Comparison of ENCODE assay signal across 16 cellular contexts in genomic region chr2:8132889-8133288, GRCh38.
"Had no signal": no experiment of that assay in that cellular context is flagged by ENCODE, and none has a peak within 500 bp of the region (broad histone marks: within the 10 kb centered on the region; RNA-seq: fewer than 3 reads in every experiment).

No MANE protein-coding gene starts in this region.

- H3K4me3 ChIP-seq: breast epithelium, esophagus muscularis mucosa, lower lobe of right lung, prostate gland, sigmoid colon, suprapubic skin, upper lobe of left lung had no signal

- H3K9me3 ChIP-seq: breast epithelium, esophagus muscularis mucosa, lower lobe of right lung, prostate gland, sigmoid colon, suprapubic skin, upper lobe of left lung had no signal

- DNase-seq: activated CD4-positive, alpha-beta memory T cell treated with anti-CD3 and anti-CD28 coated beads for 36 hours; activated CD4-positive, CD25-positive, alpha-beta regulatory T cell treated with anti-CD3 and anti-CD28 coated beads, Interleukin-2, amount 50 U/mL, for 72 hours; activated gamma-delta T cell; activated naive CD8-positive, alpha-beta T cell treated with anti-CD3 and anti-CD28 coated beads for 36 hours; activated T-cell treated with anti-CD3 and anti-CD28 coated beads, Interleukin-2, amount 50 U/mL, for 48 hours; kidney; lower lobe of right lung; naive B cell; sigmoid colon; stimulated activated naive CD4-positive, alpha-beta T cell treated with Interleukin-2 at 50 U/mL for 16 hours; SW 1271 had no signal

- H3K36me3 ChIP-seq: breast epithelium, esophagus muscularis mucosa, lower lobe of right lung, prostate gland, sigmoid colon, suprapubic skin, upper lobe of left lung had no signal

- H3K27me3 ChIP-seq: breast epithelium, esophagus muscularis mucosa, sigmoid colon, upper lobe of left lung had no signal

- H3K4me1 ChIP-seq: breast epithelium, lower lobe of right lung, prostate gland had no signal

- H3K27ac ChIP-seq: breast epithelium, esophagus muscularis mucosa, lower lobe of right lung, prostate gland, sigmoid colon, suprapubic skin had no signal

- ATAC-seq: lower lobe of right lung had no signal
